In the genomic region with DNA sequence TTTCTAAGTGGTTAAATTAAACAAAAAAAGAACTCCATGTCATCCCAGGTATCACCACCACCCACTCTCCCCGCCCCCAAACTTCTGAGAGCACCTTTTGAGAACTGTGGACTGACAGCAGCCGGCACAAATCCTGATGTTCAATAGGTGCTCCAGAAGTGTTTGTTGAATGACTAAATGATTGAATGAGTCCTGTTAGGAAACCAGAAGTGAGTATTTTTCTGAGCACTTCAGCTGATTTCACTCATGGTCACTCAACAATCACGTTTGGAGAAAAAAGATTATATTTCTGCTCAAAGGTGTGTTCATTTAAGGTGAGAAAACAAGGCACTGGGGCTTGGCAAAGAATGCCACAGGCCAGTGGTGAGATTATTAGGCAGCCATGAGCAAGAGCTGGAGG, we compare ENCODE assay signal across 30 cellular contexts. TPM values are rescaled to one million over a fixed set of nuclear protein-coding genes. Genes with fewer than 3 reads are reported as not detected.
"Had no signal": no experiment of that assay in that cellular context is flagged by ENCODE, and none has a peak within 500 bp of the region (broad histone marks: within the 10 kb centered on the region; RNA-seq: fewer than 3 reads in every experiment).

No MANE protein-coding gene starts in this region.

- H3K27ac ChIP-seq: coronary artery, dorsolateral prefrontal cortex, epithelial cell of prostate, esophagus squamous epithelium, gastrocnemius medialis, heart right ventricle, left lung, lower lobe of right lung had no signal

- H3K36me3 ChIP-seq: esophagus squamous epithelium, gastrocnemius medialis, heart right ventricle, left lung, lower lobe of right lung had no signal

- H3K4me3 Mint-ChIP-seq: memory B cell, naive B cell had no signal

- H3K27me3 ChIP-seq: dorsolateral prefrontal cortex had no signal

- H3K4me1 Mint-ChIP-seq: naive B cell had no signal

- H3K36me3 Mint-ChIP-seq: memory B cell, naive B cell had no signal

- H3K9me3 Mint-ChIP-seq: memory B cell had no signal

- H3K4me3 ChIP-seq: coronary artery, dorsolateral prefrontal cortex, esophagus squamous epithelium, gastrocnemius medialis, left lung, lower lobe of right lung, mucosa of descending colon had no signal

- DNase-seq: dermis blood vessel endothelial cell; dorsolateral prefrontal cortex; effector CD4-positive, alpha-beta T cell; effector memory CD4-positive, alpha-beta T cell; erythroblast; esophagus squamous epithelium; foreskin fibroblast; foreskin melanocyte; gastrocnemius medialis; glutamatergic neuron; heart right ventricle; hippocampal formation; left cardiac atrium; left lung; left ventricle myocardium superior; lower lobe of right lung; mesendoderm; mucosa of descending colon; naive B cell had no signal

- H3K27ac Mint-ChIP-seq: memory B cell, naive B cell had no signal

- H3K4me1 ChIP-seq: esophagus squamous epithelium, gastrocnemius medialis, heart right ventricle, left lung, lower lobe of right lung had no signal

- H3K9me3 ChIP-seq: esophagus squamous epithelium, gastrocnemius medialis, heart right ventricle, left lung, lower lobe of right lung, mucosa of descending colon had no signal

RNA-seq across cellular contexts. Expression of gene HNF4A, which starts 6.2 kb away (rescaled TPM):
- total RNA-seq: dermis blood vessel endothelial cell, endothelial cell of umbilical vein, esophagus mucosa, esophagus squamous epithelium, glomerular endothelial cell, heart right ventricle, kidney epithelial cell, left cardiac atrium, left ventricle myocardium superior, lower leg skin, lung microvascular endothelial cell, myocyte had no signal
- polyA plus RNA-seq: endothelial cell of umbilical vein, keratinocyte had no signal

RNA-seq across cellular contexts. Expression of gene R3HDML, which starts 12.5 kb away (rescaled TPM):
- total RNA-seq: dermis blood vessel endothelial cell, dorsolateral prefrontal cortex, endothelial cell of umbilical vein, esophagus mucosa, esophagus squamous epithelium, gastrocnemius medialis, glomerular endothelial cell, heart right ventricle, kidney epithelial cell, left cardiac atrium, left ventricle myocardium superior, lower leg skin, lower lobe of right lung, lung microvascular endothelial cell, mucosa of descending colon, myocyte had no signal
- polyA plus RNA-seq: endothelial cell of umbilical vein, heart right ventricle, keratinocyte had no signal
